In genomic region chrX:123803331-123803983, GRCh38 we compare ENCODE assay signal across 9 cellular contexts. TPM values are rescaled to one million over a fixed set of nuclear protein-coding genes. Genes with fewer than 3 reads are reported as not detected.
DNase-seq lines count a peak whose midpoint lies in the region; ATAC-seq and TF ChIP-seq lines count a peak whose summit lies in the region.
"Had no signal": no experiment of that assay in that cellular context is flagged by ENCODE, and none has a peak within 500 bp of the region (broad histone marks: within the 10 kb centered on the region; RNA-seq: fewer than 3 reads in every experiment).

No MANE protein-coding gene starts in this region.

- H3K36me3 ChIP-seq in cardiac muscle cell: no peaks in the 10 kb centered on the region
- no peaks in the 10 kb centered on the region for H3K36me3 ChIP-seq in upper lobe of left lung
- no peaks in the 10 kb centered on the region for H3K36me3 ChIP-seq in colonic mucosa
- H3K36me3 ChIP-seq: tibial artery had no signal

- ATAC-seq in HG02981 (IDR thresholded peaks at IDR 0.05; ENCODE audit: unreplicated experiment): peak; percentile 69
- ATAC-seq in upper lobe of left lung (ENCODE audit: low FRiP score in 2 of 2): peak; percentile 62 to 69

- peak; percentile 3 for DNase-seq in stimulated activated CD4-positive, alpha-beta T cell treated with anti-CD3 and anti-CD28 coated beads, Interleukin-1b, Interleukin-23, amount 100 ng/mL, for 48 hours
- DNase-seq in stimulated activated CD4-positive, alpha-beta T cell treated with anti-CD3 and anti-CD28 coated beads, Interleukin-12 subunit alpha, Interleukin-12 subunit beta, amount 100 ng/mL, for 4 hours: no peak
- DNase-seq in NCI-H2107 treated with DMSO at 0.1 percent for 48 hours (lab: John Stamatoyannopoulos, UW; ENCODE audit: unreplicated experiment) (peak; percentile 95), cardiac muscle cell (ENCODE audit: low read depth in 1 of 2, low spot score in 1 of 2) (peak; percentile 17 to 64), upper lobe of left lung (peak in 1 of 2 donors; percentile 41), colonic mucosa (no peak)
- DNase-seq in activated CD4-positive, alpha-beta T cell treated with anti-CD3 and anti-CD28 coated beads, Interleukin-2, amount 10 ng/mL, durations not matched to agents 24 days and 14 days: peak; percentile 62

- H3K27me3 ChIP-seq in cardiac muscle cell (no peaks in the 10 kb centered on the region), upper lobe of left lung (no peaks in the 10 kb centered on the region), colonic mucosa (no peaks in the 10 kb centered on the region)
- H3K27me3 ChIP-seq: tibial artery had no signal

- no peaks in the 10 kb centered on the region for H3K9me3 ChIP-seq in cardiac muscle cell (ENCODE audit: low read depth)
- H3K9me3 ChIP-seq in upper lobe of left lung: no peaks in the 10 kb centered on the region
- no peaks in the 10 kb centered on the region for H3K9me3 ChIP-seq in colonic mucosa
- H3K9me3 ChIP-seq: tibial artery had no signal

- H3K36me3 Mint-ChIP-seq in activated CD4-positive, alpha-beta T cell treated with anti-CD3 and anti-CD28 coated beads, Interleukin-2, amount 10 ng/mL, durations not matched to agents 24 days and 14 days (ENCODE audit: low read depth): no peaks in the 10 kb centered on the region

- H3K4me3 ChIP-seq in cardiac muscle cell: no peak overlapping the region
- no peak overlapping the region for H3K4me3 ChIP-seq in upper lobe of left lung
- no peak overlapping the region for H3K4me3 ChIP-seq in colonic mucosa
- H3K4me3 ChIP-seq: tibial artery had no signal

- peaks cover 7% of the 10 kb centered on the region for H3K4me1 Mint-ChIP-seq in activated CD4-positive, alpha-beta T cell treated with anti-CD3 and anti-CD28 coated beads, Interleukin-2, amount 10 ng/mL, durations not matched to agents 24 days and 14 days

- H3K4me3 Mint-ChIP-seq in activated CD4-positive, alpha-beta T cell treated with anti-CD3 and anti-CD28 coated beads, Interleukin-2, amount 10 ng/mL, durations not matched to agents 24 days and 14 days: no peak overlapping the region

- TF ChIP-seq CTCF in cardiac muscle cell (IDR thresholded peaks at IDR 0.05; ENCODE audit: low read depth, low read length) (no peak), upper lobe of left lung (IDR thresholded peaks at IDR 0.05) (no peak), colonic mucosa (IDR thresholded peaks at IDR 0.05) (no peak)

- TF ChIP-seq POLR2A in upper lobe of left lung (IDR thresholded peaks at IDR 0.05): no peak

- 11 to 24% methylated on average over 4 of the region's 4 CpGs for WGBS in upper lobe of left lung, 2 donors

- H3K27me3 Mint-ChIP-seq in activated CD4-positive, alpha-beta T cell treated with anti-CD3 and anti-CD28 coated beads, Interleukin-2, amount 10 ng/mL, durations not matched to agents 24 days and 14 days: no peaks in the 10 kb centered on the region

- H3K4me1 ChIP-seq in cardiac muscle cell (ENCODE audit: low read depth) (no peaks in the 10 kb centered on the region), upper lobe of left lung (peaks cover 0 to 6% (median 0%) of the 10 kb centered on the region in 4 donors), colonic mucosa (no peaks in the 10 kb centered on the region)
- H3K4me1 ChIP-seq: tibial artery had no signal

- H3K9me3 Mint-ChIP-seq in activated CD4-positive, alpha-beta T cell treated with anti-CD3 and anti-CD28 coated beads, Interleukin-2, amount 10 ng/mL, durations not matched to agents 24 days and 14 days: no peaks in the 10 kb centered on the region

- TF ChIP-seq EP300 in upper lobe of left lung (IDR thresholded peaks at IDR 0.05): no peak

- H3K9ac ChIP-seq in colonic mucosa (ENCODE audit: low read depth in 2 of 2, low read length in 2 of 2): no peak overlapping the region

- intact Hi-C loops in activated CD4-positive, alpha-beta T cell treated with anti-CD3 and anti-CD28 coated beads, Interleukin-2, amount 10 ng/mL, durations not matched to agents 24 days and 14 days (cut with micrococcal nuclease): no loop called here
- intact Hi-C loops in colonic mucosa (cut with DNase I): no loop called here

- H3K27ac Mint-ChIP-seq in activated CD4-positive, alpha-beta T cell treated with anti-CD3 and anti-CD28 coated beads, Interleukin-2, amount 10 ng/mL, durations not matched to agents 24 days and 14 days: peak overlapping the region; percentile 68

- H3K27ac ChIP-seq in cardiac muscle cell: peak overlapping the region; percentile 18
- peak overlapping the region in 3 of 4 donors; percentile 8 to 32 (median 30) for H3K27ac ChIP-seq in upper lobe of left lung
- H3K27ac ChIP-seq in colonic mucosa: no peak overlapping the region
- H3K27ac ChIP-seq: tibial artery had no signal

RNA-seq across cellular contexts. Expression of gene XIAP, which starts 56.4 kb away (rescaled TPM):
- total RNA-seq in activated CD4-positive, alpha-beta T cell treated with anti-CD3 and anti-CD28 coated beads, Interleukin-2, amount 10 ng/mL, durations not matched to agents 24 days and 14 days: 34.7 and 36.3 TPM in 2 replicates
- total RNA-seq in cardiac muscle cell (24.7 and 39.0 TPM in 2 replicates), upper lobe of left lung (10 to 100 TPM; 28.3 to 64.2 (median 46.8) TPM), colonic mucosa (10 to 100 TPM; 54.9 to 73.2 TPM)
- polyA plus RNA-seq in cardiac muscle cell: 4.9 and 7.2 TPM in 2 replicates

Comparison
In these comparisons a context has a peak if more than half of its experiments do, and no peak if none do; other contexts are left out.
1. DNase-seq: peak in stimulated activated CD4-positive, alpha-beta T cell treated with anti-CD3 and anti-CD28 coated beads, Interleukin-1b, Interleukin-23, amount 100 ng/mL, for 48 hours (single experiment), NCI-H2107 treated with DMSO at 0.1 percent for 48 hours (single experiment), activated CD4-positive, alpha-beta T cell treated with anti-CD3 and anti-CD28 coated beads, Interleukin-2, amount 10 ng/mL, durations not matched to agents 24 days and 14 days (single experiment) and cardiac muscle cell (2 of 2); none in stimulated activated CD4-positive, alpha-beta T cell treated with anti-CD3 and anti-CD28 coated beads, Interleukin-12 subunit alpha, Interleukin-12 subunit beta, amount 100 ng/mL, for 4 hours (single experiment) and colonic mucosa (single experiment).